15 cellular contexts compared by ENCODE assay signal in the genomic region with DNA sequence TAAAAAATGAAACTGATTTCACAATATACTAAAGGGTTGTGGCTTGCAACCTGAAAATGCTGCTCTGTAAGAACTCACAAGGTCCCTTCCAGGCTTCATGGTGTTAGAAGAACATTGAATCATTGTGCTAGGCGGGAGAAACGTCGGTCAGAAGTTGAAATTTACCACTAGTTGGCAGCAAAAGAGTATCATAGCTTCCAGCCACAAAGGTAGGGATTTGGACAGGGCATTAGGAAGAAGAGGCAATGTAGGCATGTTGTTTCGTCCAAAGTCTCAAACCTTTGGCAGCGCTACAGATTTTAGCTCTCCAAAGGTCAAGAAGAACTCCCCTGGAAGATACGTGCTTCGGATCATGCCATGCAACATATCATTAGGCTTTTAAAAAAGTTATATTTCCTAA.
DNase-seq lines count a peak whose midpoint lies in the region; FAIRE-seq and TF ChIP-seq lines count a peak whose summit lies in the region.
"Had no signal": no experiment of that assay in that cellular context is flagged by ENCODE, and none has a peak within 500 bp of the region (broad histone marks: within the 10 kb centered on the region; RNA-seq: fewer than 3 reads in every experiment).

No MANE protein-coding gene starts in this region.

- no peaks in the 10 kb centered on the region for H3K36me3 Mint-ChIP-seq in progenitor cell of endocrine pancreas (ENCODE audit: insufficient read depth)
- H3K36me3 Mint-ChIP-seq: naive thymus-derived CD8-positive, alpha-beta T cell had no signal

- no peak overlapping the region for H3K4me3 Mint-ChIP-seq in progenitor cell of endocrine pancreas (ENCODE audit: low read depth)
- H3K4me3 Mint-ChIP-seq: naive thymus-derived CD8-positive, alpha-beta T cell had no signal

- H3K27me3 Mint-ChIP-seq in progenitor cell of endocrine pancreas: no peaks in the 10 kb centered on the region

- FAIRE-seq in bronchial epithelial cell (lab: Jason Lieb, UNC): no peak

- H3K27me3 ChIP-seq in bronchial epithelial cell (ENCODE audit: control insufficient read depth, insufficient read depth, low read length) (no peaks in the 10 kb centered on the region), tibial artery (no peaks in the 10 kb centered on the region)
- H3K27me3 ChIP-seq: colonic mucosa had no signal

- TF ChIP-seq CTCF in NB4 (IDR thresholded peaks at IDR 0.05; ENCODE audit: low read depth, low read length): peak; percentile 3
- TF ChIP-seq CTCF in bronchial epithelial cell (IDR thresholded peaks at IDR 0.05; ENCODE audit: insufficient read depth, low read length, severe bottlenecking): peak; percentile 21
- TF ChIP-seq CTCF in progenitor cell of endocrine pancreas (IDR thresholded peaks at IDR 0.05; ENCODE audit: unreplicated experiment): peak; percentile 20
- TF ChIP-seq CTCF in tibial artery (IDR thresholded peaks at IDR 0.05): no peak

- peak; percentile 22 for DNase-seq in NCI-H1694 treated with DMSO at 0.1 percent for 48 hours (lab: John Stamatoyannopoulos, UW)
- no peak for DNase-seq in NCI-H1694 (lab: John Stamatoyannopoulos, UW)
- peak; percentile 13 for DNase-seq in NB4 (ENCODE audit: low read depth)
- peak; percentile 19 for DNase-seq in bronchial epithelial cell (ENCODE audit: low read depth)
- DNase-seq in progenitor cell of endocrine pancreas (ENCODE audit: low spot score, unreplicated experiment): no peak
- DNase-seq in NCI-H1930 (lab: John Stamatoyannopoulos, UW): no peak
- no peak for DNase-seq in tibial artery
- DNase-seq in nucleus accumbens (lab: John Stamatoyannopoulos, UW): no peak
- DNase-seq: anterior cingulate cortex; colonic mucosa; erythroblast; GF-D8; glutamatergic neuron; left colon; naive thymus-derived CD8-positive, alpha-beta T cell had no signal

- H3K27ac ChIP-seq in tibial artery: no peak overlapping the region
- H3K27ac ChIP-seq: colonic mucosa had no signal

- no peaks in the 10 kb centered on the region for H3K9me3 ChIP-seq in tibial artery
- H3K9me3 ChIP-seq: colonic mucosa had no signal

- intact Hi-C loops in tibial artery (cut with DNase I; ENCODE audit: low total_unique reads): no loop called here

- no peak for TF ChIP-seq POLR2A in NB4 (IDR thresholded peaks at IDR 0.05; ENCODE audit: extremely low read depth, insufficient read length)

- peak overlapping the region; percentile 19 for H3K27ac Mint-ChIP-seq in progenitor cell of endocrine pancreas
- H3K27ac Mint-ChIP-seq: naive thymus-derived CD8-positive, alpha-beta T cell had no signal

- peaks cover 1% of the 10 kb centered on the region for H3K4me1 Mint-ChIP-seq in progenitor cell of endocrine pancreas (ENCODE audit: low read depth)
- H3K4me1 Mint-ChIP-seq: naive thymus-derived CD8-positive, alpha-beta T cell had no signal

- no peaks in the 10 kb centered on the region for H3K9me3 Mint-ChIP-seq in progenitor cell of endocrine pancreas (ENCODE audit: low read depth)

- H3K36me3 ChIP-seq in bronchial epithelial cell (ENCODE audit: control insufficient read depth, insufficient read depth, low read length) (no peaks in the 10 kb centered on the region), tibial artery (no peaks in the 10 kb centered on the region)
- H3K36me3 ChIP-seq: colonic mucosa had no signal

- H3K4me3 ChIP-seq in NB4 (ENCODE audit: low read depth, low read length) (no peak overlapping the region), bronchial epithelial cell (ENCODE audit: low read depth, low read length) (no peak overlapping the region), tibial artery (no peak overlapping the region)
- H3K4me3 ChIP-seq: colonic mucosa had no signal

- no peaks in the 10 kb centered on the region for H3K4me1 ChIP-seq in tibial artery
- H3K4me1 ChIP-seq: colonic mucosa had no signal

Comparison
In these comparisons a context has a peak if more than half of its experiments do, and no peak if none do; other contexts are left out.
1. DNase-seq: peak in NCI-H1694 treated with DMSO at 0.1 percent for 48 hours (single experiment), NB4 (single experiment) and bronchial epithelial cell (single experiment); none in NCI-H1694 (single experiment), progenitor cell of endocrine pancreas (single experiment), NCI-H1930 (0 of 2), tibial artery (0 of 2) and nucleus accumbens (0 of 56).
2. CTCF ChIP-seq: peak in NB4 (single experiment), bronchial epithelial cell (single experiment) and progenitor cell of endocrine pancreas (single experiment); none in tibial artery (0 of 2).